8 cellular contexts compared by ENCODE assay signal in genomic region chr7:41732279-41733062, GRCh38. TPM values are rescaled to one million over a fixed set of nuclear protein-coding genes. Genes with fewer than 3 reads are reported as not detected.
DNase-seq lines count a peak whose midpoint lies in the region; ATAC-seq and FAIRE-seq lines count a peak whose summit lies in the region.

No MANE protein-coding gene starts in this region.

- ATAC-seq in GM21717 (IDR thresholded peaks at IDR 0.05; ENCODE audit: unreplicated experiment) (peak; percentile 13), GM21737 (IDR thresholded peaks at IDR 0.05; ENCODE audit: unreplicated experiment) (no peak)

- peak; percentile 35 for DNase-seq in DMS53 treated with DMSO at 0.1 percent for 48 hours (lab: John Stamatoyannopoulos, UW; ENCODE audit: unreplicated experiment)
- peak; percentile 41 for DNase-seq in OCI-M1 (lab: John Stamatoyannopoulos, UW)
- no peak for DNase-seq in frontal cortex (ENCODE audit: low spot score in 2 of 2)
- DNase-seq in germinal center (ENCODE audit: low spot score) = no peak
- DNase-seq in iPS-NIHi11 (ENCODE audit: low spot score) = no peak
- no peak for DNase-seq in superior temporal gyrus (ENCODE audit: extremely low spot score)

- peak; percentile 36 for FAIRE-seq in frontal cortex (lab: Jason Lieb, UNC)

RNA-seq across cellular contexts. Expression of gene INHBA, which starts 29.6 kb away (rescaled TPM):
- total RNA-seq in frontal cortex = 12.6 TPM

Comparison
In these comparisons a context has a peak if more than half of its experiments do, and no peak if none do; other contexts are left out.
1. DNase-seq: peak in DMS53 treated with DMSO at 0.1 percent for 48 hours (single experiment) and OCI-M1 (single experiment); none in frontal cortex (0 of 2), germinal center (single experiment), iPS-NIHi11 (single experiment) and superior temporal gyrus (single experiment).